In genomic region chr1:115228191-115228590, GRCh38 we compare ENCODE assay signal across 1 cellular context.
TF ChIP-seq lines count a peak whose summit lies in the region.

No MANE protein-coding gene starts in this region.

TF ChIP-seq in A549, 52 proteins besides CTCF, POLR2A, EP300 and RAD21 (continued from another document):
- TF ChIP-seq SMC3 (IDR thresholded peaks at IDR 0.05) (no peak), RCOR1 (IDR thresholded peaks at IDR 0.05; ENCODE audit: low read depth, low read length) (no peak), ESRRA (IDR thresholded peaks at IDR 0.05; ENCODE audit: borderline replicate concordance, low read length) (no peak)
